ENCODE assay signal across 23 cellular contexts in genomic region chr6:169825558-169826225, GRCh38.
DNase-seq lines count a peak whose midpoint lies in the region; ATAC-seq, FAIRE-seq and TF ChIP-seq lines count a peak whose summit lies in the region.
"Had no signal": no experiment of that assay in that cellular context is flagged by ENCODE, and none has a peak within 500 bp of the region (broad histone marks: within the 10 kb centered on the region; RNA-seq: fewer than 3 reads in every experiment).

No MANE protein-coding gene starts in this region.

- peaks cover 42% of the 10 kb centered on the region for H3K27me3 ChIP-seq in left ventricle myocardium inferior (ENCODE audit: low read depth)
- H3K27me3 ChIP-seq in endodermal cell (ENCODE audit: control insufficient read depth, insufficient read depth, low read length, poor library complexity, severe bottlenecking), result no peaks in the 10 kb centered on the region
- H3K27me3 ChIP-seq in lower lobe of right lung (ENCODE audit: low read depth), result peaks cover 1% of the 10 kb centered on the region
- H3K27me3 ChIP-seq: SJSA1 had no signal

- H3K4me1 ChIP-seq in left ventricle myocardium inferior (no peaks in the 10 kb centered on the region), endodermal cell (ENCODE audit: control insufficient read depth, insufficient read depth, low read length) (peaks cover 6% of the 10 kb centered on the region), lower lobe of right lung (no peaks in the 10 kb centered on the region)
- H3K4me1 ChIP-seq: SJSA1 had no signal

- peaks cover 18% of the 10 kb centered on the region for H3K9me3 Mint-ChIP-seq in endodermal cell
- H3K9me3 Mint-ChIP-seq in osteocyte (ENCODE audit: unreplicated experiment), result peaks cover 10% of the 10 kb centered on the region

- WGBS in endodermal cell (ENCODE audit: insufficient coverage in 1 of 2, insufficient read length in 1 of 2), 2 experiments, result 91 to 95% methylated on average over 5 to 12 of the region's 12 CpGs

- H3K36me3 Mint-ChIP-seq in endodermal cell (ENCODE audit: low read depth) (no peaks in the 10 kb centered on the region), osteocyte (ENCODE audit: unreplicated experiment) (no peaks in the 10 kb centered on the region)
- H3K36me3 Mint-ChIP-seq: CD4-positive, alpha-beta memory T cell had no signal

- peaks cover 22% of the 10 kb centered on the region for H3K4me1 Mint-ChIP-seq in endodermal cell
- H3K4me1 Mint-ChIP-seq in osteocyte (ENCODE audit: unreplicated experiment), result no peaks in the 10 kb centered on the region
- H3K4me1 Mint-ChIP-seq: CD4-positive, alpha-beta memory T cell; IgD-negative memory B cell had no signal

- no peak for TF ChIP-seq CTCF in left ventricle myocardium inferior (IDR thresholded peaks at IDR 0.05; ENCODE audit: borderline replicate concordance)
- TF ChIP-seq CTCF in endodermal cell (conservative IDR thresholded peaks at IDR 0.05), result no peak
- TF ChIP-seq CTCF in osteocyte (IDR thresholded peaks at IDR 0.05), result no peak
- no peak for TF ChIP-seq CTCF in lower lobe of right lung (IDR thresholded peaks at IDR 0.05)

- intact Hi-C loops in cardiac septum (cut with DNase I) (no loop called here), left ventricle myocardium inferior (cut with micrococcal nuclease) (no loop called here), lower lobe of right lung (cut with DNase I) (no loop called here)

- H3K27ac Mint-ChIP-seq in endodermal cell, result no peak overlapping the region
- H3K27ac Mint-ChIP-seq in osteocyte (ENCODE audit: unreplicated experiment), result no peak overlapping the region
- H3K27ac Mint-ChIP-seq: CD4-positive, alpha-beta memory T cell; IgD-negative memory B cell had no signal

- peak; percentile 44 for DNase-seq in cardiac septum (ENCODE audit: low spot score)
- DNase-seq in left ventricle myocardium inferior, result no peak
- DNase-seq in endodermal cell, result peak; percentile 19
- peak; percentile 81 for DNase-seq in osteocyte (ENCODE audit: extremely low spot score, unreplicated experiment)
- DNase-seq in RPMI8226, result no peak
- DNase-seq in H54 (ENCODE audit: insufficient read length, low spot score), result no peak
- no peak for DNase-seq in lower lobe of right lung
- DNase-seq: C1 segment of cervical spinal cord; CD4-positive, alpha-beta memory T cell; COR-L47; DMS53; MM.1S; NCI-H2029; NCI-H446 treated with DMSO at 0.1 percent for 48 hours; NCI-H526; NCI-H82; NK-92 treated with Interleukin-12 subunit alpha and Interleukin-12 subunit beta, amount 100 ng/mL, for 24 hours; PC-3; Right ventricle myocardium superior had no signal

- no peak overlapping the region for H3K4me3 Mint-ChIP-seq in endodermal cell
- H3K4me3 Mint-ChIP-seq in osteocyte (ENCODE audit: unreplicated experiment), result no peak overlapping the region
- H3K4me3 Mint-ChIP-seq: CD4-positive, alpha-beta memory T cell; H9 had no signal

- H3K9ac ChIP-seq in endodermal cell (ENCODE audit: extremely low read depth, low read length, poor library complexity, severe bottlenecking), result no peak overlapping the region
- H3K9ac ChIP-seq: KMS-11 had no signal

- no peak for FAIRE-seq in H54 (lab: Jason Lieb, UNC)

- TF ChIP-seq POLR2A in H54 (IDR thresholded peaks at IDR 0.05; ENCODE audit: low read depth, low read length), result no peak

- H3K36me3 ChIP-seq in left ventricle myocardium inferior, result no peaks in the 10 kb centered on the region
- H3K36me3 ChIP-seq in endodermal cell (ENCODE audit: control insufficient read depth, insufficient read depth, low read length), result no peaks in the 10 kb centered on the region
- H3K36me3 ChIP-seq in lower lobe of right lung, result no peaks in the 10 kb centered on the region
- H3K36me3 ChIP-seq: SJSA1 had no signal

- H3K9me3 ChIP-seq in left ventricle myocardium inferior (replicated peaks) (peaks cover 10% of the 10 kb centered on the region), endodermal cell (ENCODE audit: control insufficient read depth, low read length) (peaks cover 12% of the 10 kb centered on the region), lower lobe of right lung (no peaks in the 10 kb centered on the region)
- H3K9me3 ChIP-seq: SJSA1 had no signal

- no peak overlapping the region for H3K27ac ChIP-seq in left ventricle myocardium inferior (replicated peaks)
- H3K27ac ChIP-seq in endodermal cell (ENCODE audit: low read depth, low read length), result no peak overlapping the region
- no peak overlapping the region for H3K27ac ChIP-seq in lower lobe of right lung
- H3K27ac ChIP-seq: KMS-11, SJSA1 had no signal

- peaks cover 5% of the 10 kb centered on the region for H3K27me3 Mint-ChIP-seq in endodermal cell (ENCODE audit: insufficient read depth)
- H3K27me3 Mint-ChIP-seq in osteocyte (ENCODE audit: unreplicated experiment), result peaks cover 17% of the 10 kb centered on the region

- ATAC-seq in lower lobe of right lung, result no peak
- ATAC-seq: PC-3 had no signal

- no peak overlapping the region for H3K4me3 ChIP-seq in left ventricle myocardium inferior
- H3K4me3 ChIP-seq in endodermal cell (ENCODE audit: low read length), result no peak overlapping the region
- H3K4me3 ChIP-seq in lower lobe of right lung, result no peak overlapping the region
- H3K4me3 ChIP-seq: SJSA1 had no signal

Comparison
In these comparisons a context has a peak if more than half of its experiments do, and no peak if none do; other contexts are left out.
1. DNase-seq: peak in cardiac septum (single experiment), endodermal cell (single experiment) and osteocyte (single experiment); none in left ventricle myocardium inferior (single experiment), RPMI8226 (single experiment), H54 (single experiment) and lower lobe of right lung (single experiment).